In the genomic region with DNA sequence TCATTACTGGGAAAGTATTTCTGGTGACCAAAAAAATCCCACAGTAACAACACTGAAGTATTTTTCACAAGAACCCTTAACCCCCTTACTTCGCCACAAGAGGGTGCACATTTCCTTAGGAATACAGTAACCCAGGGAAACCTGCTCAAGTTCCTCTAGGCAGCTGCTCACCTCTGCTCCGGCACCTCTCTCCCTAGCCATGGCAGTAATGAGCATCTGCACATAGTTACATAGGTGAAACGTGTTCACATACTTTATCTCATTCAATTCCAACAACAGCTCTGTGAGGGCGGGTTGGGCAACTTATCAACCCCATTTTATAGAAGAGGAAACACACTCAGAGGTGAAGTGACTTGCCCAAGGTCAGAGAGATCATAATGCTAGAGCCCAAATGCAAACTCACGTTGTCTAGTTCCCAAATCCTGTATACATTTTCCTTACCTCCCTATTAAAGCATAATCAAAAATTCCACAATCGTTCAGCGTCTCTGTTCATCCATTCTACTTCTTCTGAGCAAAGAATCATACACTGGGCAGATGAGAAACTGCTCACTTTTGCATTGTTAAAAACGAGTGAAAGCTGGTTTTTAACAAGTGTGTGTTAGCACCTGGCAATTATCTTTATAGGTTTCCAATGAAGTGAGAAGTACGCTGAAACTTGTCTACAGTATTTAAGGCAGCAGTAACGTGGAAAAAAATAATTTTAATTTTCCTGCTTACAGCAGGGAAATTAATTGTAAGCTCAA, we compare ENCODE assay signal across 8 cellular contexts.
DNase-seq lines count a peak whose midpoint lies in the region; ATAC-seq, FAIRE-seq and TF ChIP-seq lines count a peak whose summit lies in the region.

No MANE protein-coding gene starts in this region.

- BruUV-seq in GM12878 (replicated peaks; lab: Mats Ljungman, UMichigan) = no TSS peak

- in situ Hi-C loops in GM12878 (cut with MboI) = no loop called here

- WGBS in GM12878 (ENCODE audit: insufficient coverage, insufficient replicate concordance, low lambda C conversion rate, missing lambda C conversion rate) = 29% methylated on average over 10 of the region's 10 CpGs

- peak overlapping the region; percentile 8 for H3K4me3 Mint-ChIP-seq in type B pancreatic cell

- RAD21 ChIA-PET in GM12878 (lab: Charles Lee; ENCODE audit: unreplicated experiment) = interaction anchor here (0.9 to 5.7 kb wide), 3 partner anchors 12 to 70 kb away, joined by 3 to 32 read pairs (median 5); no protein-coding TSS in a partner anchor

- H3K27ac ChIP-seq in GM12878 (ENCODE audit: control insufficient read depth, insufficient read depth) = no peak overlapping the region

- no peak overlapping the region for H3K4me2 ChIP-seq in GM12878 (ENCODE audit: control insufficient read depth, insufficient read depth)

- DNase-seq in COR-L47 (lab: John Stamatoyannopoulos, UW) (peak; percentile 61), H7 (peak; percentile 79), NCI-H510A treated with DMSO at 0.1 percent for 48 hours (lab: John Stamatoyannopoulos, UW) (peak; percentile 65), GM12878 (ENCODE audit: low read depth, low spot score) (no peak), islet precursor cell (peak; percentile 87), type B pancreatic cell (ENCODE audit: extremely low spot score, unreplicated experiment) (no peak), posterior vena cava (ENCODE audit: low spot score) (no peak)
- no peak for DNase-seq in activated CD8-positive, alpha-beta memory T cell treated with anti-CD3 and anti-CD28 coated beads, Interleukin-2, amount 50 U/mL, for 48 hours

- TF ChIP-seq CTCF in GM12878 (IDR thresholded peaks at IDR 0.05 in 2 of 3, conservative IDR thresholded peaks at IDR 0.05 in 1 of 3; ENCODE audit: control insufficient read depth in 2 of 3, extremely low read depth in 1 of 3, insufficient read depth in 1 of 3, low read depth in 3 of 3, low read length in 3 of 3) = peak; percentile 49 to 58 (median 49); a peak in 4 of 6 replicates
- peak; percentile 79 for TF ChIP-seq CTCF in type B pancreatic cell (conservative IDR thresholded peaks at IDR 0.05)

- H3K9ac ChIP-seq in GM12878 (ENCODE audit: control insufficient read depth, insufficient read depth, low read length) = no peak overlapping the region

- H3K36me3 ChIP-seq in H7 (replicated peaks; ENCODE audit: control insufficient read depth, insufficient read depth, low read length) = no peaks in the 10 kb centered on the region; the same call in 1 of the 2 replicates
- H3K36me3 ChIP-seq in GM12878 (ENCODE audit: control insufficient read depth in 2 of 2, insufficient read depth in 2 of 2, low read length in 1 of 2) = no peaks in the 10 kb centered on the region

- peak; percentile 81 for ATAC-seq in GM12878

- intact Hi-C loops in GM12878 (cut with micrococcal nuclease; ENCODE audit: unreplicated experiment) = loop anchor here (2.0 kb wide), 1 partner anchor 35 kb away; no protein-coding TSS in a partner anchor
- intact Hi-C loops in posterior vena cava (cut with DNase I) = no loop called here

- peaks cover 57% of the 10 kb centered on the region for H3K4me1 Mint-ChIP-seq in type B pancreatic cell (ENCODE audit: unreplicated experiment)

- no peak for TF ChIP-seq POLR2A in GM12878 (IDR thresholded peaks at IDR 0.05; ENCODE audit: low read depth, low read length)

- H3K9me3 ChIP-seq in GM12878 (replicated peaks; ENCODE audit: control insufficient read depth, insufficient read depth, low read length) = no peaks in the 10 kb centered on the region

- H3K4me3 ChIP-seq in H7 (ENCODE audit: insufficient read depth, low read depth, low read length) = no peak overlapping the region
- no peak overlapping the region for H3K4me3 ChIP-seq in GM12878

- no peak overlapping the region for H2AFZ ChIP-seq in GM12878 (ENCODE audit: control insufficient read depth, low read depth, low read length)

- TF ChIP-seq RAD21 in GM12878 (IDR thresholded peaks at IDR 0.05; ENCODE audit: insufficient read depth, low read depth, low read length) = peak; percentile 80

- no peak for TF ChIP-seq EP300 in GM12878 (IDR thresholded peaks at IDR 0.05; ENCODE audit: borderline replicate concordance in 1 of 2, control insufficient read depth in 1 of 2, low read depth in 2 of 2, low read length in 2 of 2)

- no peaks in the 10 kb centered on the region for H3K9me3 Mint-ChIP-seq in type B pancreatic cell

- SMC1A ChIA-PET in GM12878 (lab: Charles Lee; ENCODE audit: uncharacterized antibody, unreplicated experiment) = interaction anchor here (1.5 to 4.1 kb wide), 3 partner anchors 11 to 209 kb away, joined by 4 to 39 read pairs (median 5); no protein-coding TSS in a partner anchor

- H4K20me1 ChIP-seq in GM12878 (ENCODE audit: control insufficient read depth, insufficient read depth) = no peaks in the 10 kb centered on the region

- CTCF ChIA-PET in GM12878 (lab: Yijun Ruan, JAX) = interaction anchor here (0.7 to 5.6 kb wide), 13 partner anchors 11 to 265 kb away, joined by 3 to 40 read pairs (median 7); no protein-coding TSS in a partner anchor

- H3K36me3 Mint-ChIP-seq in type B pancreatic cell = peaks cover 7% of the 10 kb centered on the region

- peaks cover 5% of the 10 kb centered on the region; the same call in 1 of the 2 replicates for H3K4me1 ChIP-seq in GM12878 (ENCODE audit: control insufficient read depth, insufficient read depth, low read length)

- peak overlapping the region; percentile 76 for H3K27ac Mint-ChIP-seq in type B pancreatic cell

- no peaks in the 10 kb centered on the region for H3K27me3 Mint-ChIP-seq in type B pancreatic cell

- POLR2A ChIA-PET in GM12878 (lab: Charles Lee) = no interaction called here

- H3K27me3 ChIP-seq in H7 (ENCODE audit: control insufficient read depth, insufficient read depth, low read length) = no peaks in the 10 kb centered on the region
- H3K27me3 ChIP-seq in GM12878 (replicated peaks in 1 of 2; ENCODE audit: control insufficient read depth in 2 of 2, insufficient read depth in 2 of 2, low read length in 1 of 2) = no peaks in the 10 kb centered on the region

- H3K79me2 ChIP-seq in GM12878 (ENCODE audit: control insufficient read depth, insufficient read depth, low read length) = no peaks in the 10 kb centered on the region

- peak; percentile 71 for FAIRE-seq in GM12878 (lab: Jason Lieb, UNC)

TF ChIP-seq in GM12878, 131 proteins besides CTCF, POLR2A, EP300 and RAD21:
- peak; percentile 62; the same call in 1 of the 2 replicates for TF ChIP-seq SMC3 (IDR thresholded peaks at IDR 0.05; ENCODE audit: borderline replicate concordance, low read length)
- no peak for TF ChIP-seq PRDM15 (CRISPR knock-in tag; IDR thresholded peaks at IDR 0.05)
- no peak for TF ChIP-seq YY1 (IDR thresholded peaks at IDR 0.05; ENCODE audit: low read depth, low read length)
- TF ChIP-seq REST (IDR thresholded peaks at IDR 0.05; ENCODE audit: low read depth, low read length) = no peak
- no peak for TF ChIP-seq GATAD2B (conservative IDR thresholded peaks at IDR 0.05; ENCODE audit: low read depth)

Comparison
In these comparisons a context has a peak if more than half of its experiments do, and no peak if none do; other contexts are left out.
1. DNase-seq: peak in COR-L47 (single experiment), H7 (single experiment), NCI-H510A treated with DMSO at 0.1 percent for 48 hours (single experiment) and islet precursor cell (single experiment); none in GM12878 (single experiment), type B pancreatic cell (single experiment), activated CD8-positive, alpha-beta memory T cell treated with anti-CD3 and anti-CD28 coated beads, Interleukin-2, amount 50 U/mL, for 48 hours (single experiment) and posterior vena cava (single experiment).